1 cellular context compared by ENCODE assay signal in the genomic region with DNA sequence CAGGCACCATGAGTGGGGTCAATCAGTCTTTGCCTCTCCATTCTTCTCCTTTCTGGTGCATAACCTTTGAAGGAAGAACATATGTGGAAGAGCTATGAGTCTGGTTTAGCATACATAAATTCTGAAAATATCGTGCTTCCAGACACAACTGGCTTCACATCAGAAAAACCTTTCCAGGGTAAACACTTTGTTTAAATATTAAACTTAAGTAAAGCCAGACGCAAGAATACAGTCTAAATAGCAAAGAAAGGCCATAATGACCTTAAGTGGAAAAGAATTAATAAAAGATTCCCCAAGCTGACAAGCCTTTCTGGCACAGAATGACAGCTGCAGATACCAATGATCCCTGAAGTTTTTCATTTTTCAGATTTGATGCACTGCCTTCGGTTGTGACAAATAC.
TF ChIP-seq lines count a peak whose summit lies in the region.

No MANE protein-coding gene starts in this region.

TF ChIP-seq in HepG2, 621 proteins besides CTCF, POLR2A, EP300 and RAD21:
- no peak for TF ChIP-seq BORCS8-MEF2B (CRISPR knock-in tag; IDR thresholded peaks at IDR 0.05)
- TF ChIP-seq MZF1 (CRISPR knock-in tag; IDR thresholded peaks at IDR 0.05; ENCODE audit: borderline replicate concordance) = no peak
- no peak for TF ChIP-seq JDP2 (CRISPR knock-in tag; IDR thresholded peaks at IDR 0.05; ENCODE audit: borderline replicate concordance)
- TF ChIP-seq HDAC6 (IDR thresholded peaks at IDR 0.05; ENCODE audit: low read depth, low read length) = no peak
- TF ChIP-seq ZNF605 (CRISPR knock-in tag; IDR thresholded peaks at IDR 0.05) = no peak
